8 cellular contexts compared by ENCODE assay signal in genomic region chr1:1115830-1116700, GRCh38. TPM values are rescaled to one million over a fixed set of nuclear protein-coding genes. Genes with fewer than 3 reads are reported as not detected.
DNase-seq lines count a peak whose midpoint lies in the region; ATAC-seq and TF ChIP-seq lines count a peak whose summit lies in the region.

Gene C1orf159, minus strand, starts transcription at chr1:1116089. Its CDS starts 24,546 bp downstream, at chr1:1091543.

- H3K9me3 ChIP-seq in AG04450 (ENCODE audit: control insufficient read depth, insufficient read depth, low read length) = peaks cover 20% of the 10 kb centered on the region

- DNase-seq in AG04450 (ENCODE audit: low read depth, low spot score) (peak; percentile 89), NCI-H345 treated with DMSO at 0.1 percent for 48 hours (lab: John Stamatoyannopoulos, UW; ENCODE audit: unreplicated experiment) (peak; percentile 95), activated B cell treated with CpG ODN at 0.5 μM for 24 hours (peak; percentile 99), inferior parietal cortex (ENCODE audit: extremely low spot score) (peak; percentile 99), smooth muscle cell of the brain vasculature (ENCODE audit: low read depth, low spot score) (peak; percentile 95)
- peak; percentile 97 for DNase-seq in central memory CD4-positive, alpha-beta T cell

- H3K27ac Mint-ChIP-seq in activated B cell treated with CpG ODN at 0.5 μM for 24 hours = peak within 1 kb of the TSS; percentile 80

- H3K4me3 Mint-ChIP-seq in activated B cell treated with CpG ODN at 0.5 μM for 24 hours = peak within 1 kb of the TSS; percentile 88

- H3K4me1 Mint-ChIP-seq in activated B cell treated with CpG ODN at 0.5 μM for 24 hours = peaks cover 9% of the 10 kb centered on the region

- H3K4me3 ChIP-seq in AG04450 (ENCODE audit: low read depth, low read length) = peak within 1 kb of the TSS; percentile 71

- peak; percentile 92 for ATAC-seq in GM18909 (IDR thresholded peaks at IDR 0.05; ENCODE audit: poor library complexity, unreplicated experiment)
- ATAC-seq in HG03175 (IDR thresholded peaks at IDR 0.05; ENCODE audit: unreplicated experiment) = peak; percentile 93
- peak; percentile 92 for ATAC-seq in activated B cell treated with CpG ODN at 0.5 μM for 24 hours (ENCODE audit: low read depth)

- CTCF ChIA-PET in AG04450 (lab: Charles Lee) (interaction anchor here (1.3 kb wide), 1 partner anchor 132 kb away, joined by 3 read pairs; no protein-coding TSS in a partner anchor), activated B cell treated with CpG ODN at 0.5 μM for 24 hours (lab: Charles Lee) (interaction anchor here (2.2 to 2.3 kb wide), 3 partner anchors 52 to 134 kb away, joined by 6 to 8 read pairs (median 7); no protein-coding TSS in a partner anchor)

- no peak within 1 kb of the TSS for H3K27ac ChIP-seq in AG04450 (ENCODE audit: low read depth, low read length)

- TF ChIP-seq CTCF in AG04450 (IDR thresholded peaks at IDR 0.05; ENCODE audit: low read depth, low read length) = no peak
- TF ChIP-seq CTCF in activated B cell treated with CpG ODN at 0.5 μM for 24 hours (IDR thresholded peaks at IDR 0.05) = no peak

- POLR2A ChIA-PET in AG04450 (lab: Yijun Ruan, JAX) = interaction anchor here (1.0 kb wide), 1 partner anchor 37 kb away, joined by 3 read pairs; no protein-coding TSS in a partner anchor
- POLR2A ChIA-PET in activated B cell treated with CpG ODN at 0.5 μM for 24 hours (lab: Charles Lee) = interaction anchor here (0.5 to 1.8 kb wide), 10 partner anchors 50 to 158 kb away, joined by 3 to 9 read pairs (median 4); partner anchors contain the start of genes B3GALT6, SDF4 and UBE2J2

- intact Hi-C loops in activated B cell treated with CpG ODN at 0.5 μM for 24 hours (cut with micrococcal nuclease) = loop anchor here (1.0 to 2.0 kb wide), 9 partner anchors 47 to 259 kb away; partner anchors contain the start of genes AGRN, AURKAIP1, B3GALT6 and NOC2L

- peaks cover 14% of the 10 kb centered on the region for H3K36me3 Mint-ChIP-seq in activated B cell treated with CpG ODN at 0.5 μM for 24 hours (ENCODE audit: low read depth)

- H3K9me3 Mint-ChIP-seq in activated B cell treated with CpG ODN at 0.5 μM for 24 hours = peaks cover 6% of the 10 kb centered on the region

- H3K27me3 ChIP-seq in AG04450 (ENCODE audit: control insufficient read depth, insufficient read depth, low read length) = peaks cover 16% of the 10 kb centered on the region

- peaks cover 5% of the 10 kb centered on the region for H3K27me3 Mint-ChIP-seq in activated B cell treated with CpG ODN at 0.5 μM for 24 hours

RNA-seq across cellular contexts. Expression of gene C1orf159, which starts in this region (rescaled TPM):
- 2.3 and 3.2 TPM in 2 replicates for polyA plus RNA-seq in AG04450 (2011; rRNA removed)
- 0.92 and 1.1 TPM in 2 replicates for polyA minus RNA-seq in AG04450 (2011; rRNA and poly(A)+ RNA removed)
- 20.8 and 26.5 TPM in 2 replicates for total RNA-seq in activated B cell treated with CpG ODN at 0.5 μM for 24 hours
